8 cellular contexts compared by ENCODE assay signal in the genomic region with DNA sequence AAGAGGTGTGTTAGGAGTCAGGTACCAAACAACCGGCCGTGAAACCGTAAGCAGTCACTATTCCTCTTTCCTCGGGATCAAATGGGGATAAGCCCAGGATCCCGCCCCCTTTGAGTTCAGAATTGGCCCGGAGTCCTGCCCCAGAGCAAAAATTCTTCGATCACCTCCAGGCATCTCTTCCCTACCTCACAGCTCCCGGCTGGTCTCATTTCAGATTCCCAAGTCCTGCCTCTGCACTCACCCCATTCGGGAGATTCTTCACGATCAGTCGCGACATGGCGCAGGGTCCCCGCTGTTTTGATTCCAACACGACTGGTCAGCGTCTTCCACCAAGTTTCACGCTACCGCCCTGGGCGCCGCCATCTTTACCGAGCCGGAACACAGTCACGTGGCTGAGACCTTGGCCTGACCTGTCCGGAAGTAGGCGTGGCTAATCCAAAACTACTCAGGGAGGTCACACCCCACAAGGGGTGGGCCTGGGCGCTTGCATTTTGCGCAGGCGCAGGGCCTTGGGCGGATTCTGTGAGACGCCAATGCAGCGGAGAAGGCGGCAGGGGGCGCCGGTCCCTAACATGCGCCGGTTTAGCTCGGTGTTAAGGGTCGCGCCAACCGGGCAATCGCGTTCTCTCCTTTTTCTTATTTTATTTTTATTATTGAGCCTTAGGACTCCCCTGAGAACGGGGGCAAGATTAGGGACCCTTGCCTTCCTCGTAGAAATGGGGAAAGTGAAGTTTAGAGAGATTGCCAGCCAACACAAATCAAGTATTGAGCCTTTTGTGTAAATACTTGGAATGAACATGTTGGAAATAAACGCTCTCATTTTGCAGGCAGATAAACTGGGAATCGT. TPM values are rescaled to one million over a fixed set of nuclear protein-coding genes. Genes with fewer than 3 reads are reported as not detected.
A peak's percentile ranks its signal among the peaks of the same experiment; 100 is the strongest.
DNase-seq lines count a peak whose midpoint lies in the region; ATAC-seq and TF ChIP-seq lines count a peak whose summit lies in the region.

A gene with protein sequence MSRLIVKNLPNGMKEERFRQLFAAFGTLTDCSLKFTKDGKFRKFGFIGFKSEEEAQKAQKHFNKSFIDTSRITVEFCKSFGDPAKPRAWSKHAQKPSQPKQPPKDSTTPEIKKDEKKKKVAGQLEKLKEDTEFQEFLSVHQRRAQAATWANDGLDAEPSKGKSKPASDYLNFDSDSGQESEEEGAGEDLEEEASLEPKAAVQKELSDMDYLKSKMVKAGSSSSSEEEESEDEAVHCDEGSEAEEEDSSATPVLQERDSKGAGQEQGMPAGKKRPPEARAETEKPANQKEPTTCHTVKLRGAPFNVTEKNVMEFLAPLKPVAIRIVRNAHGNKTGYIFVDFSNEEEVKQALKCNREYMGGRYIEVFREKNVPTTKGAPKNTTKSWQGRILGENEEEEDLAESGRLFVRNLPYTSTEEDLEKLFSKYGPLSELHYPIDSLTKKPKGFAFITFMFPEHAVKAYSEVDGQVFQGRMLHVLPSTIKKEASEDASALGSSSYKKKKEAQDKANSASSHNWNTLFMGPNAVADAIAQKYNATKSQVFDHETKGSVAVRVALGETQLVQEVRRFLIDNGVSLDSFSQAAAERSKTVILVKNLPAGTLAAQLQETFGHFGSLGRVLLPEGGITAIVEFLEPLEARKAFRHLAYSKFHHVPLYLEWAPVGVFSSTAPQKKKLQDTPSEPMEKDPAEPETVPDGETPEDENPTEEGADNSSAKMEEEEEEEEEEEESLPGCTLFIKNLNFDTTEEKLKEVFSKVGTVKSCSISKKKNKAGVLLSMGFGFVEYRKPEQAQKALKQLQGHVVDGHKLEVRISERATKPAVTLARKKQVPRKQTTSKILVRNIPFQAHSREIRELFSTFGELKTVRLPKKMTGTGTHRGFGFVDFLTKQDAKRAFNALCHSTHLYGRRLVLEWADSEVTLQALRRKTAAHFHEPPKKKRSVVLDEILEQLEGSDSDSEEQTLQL (minus strand): TSS at position 375 of the 847 bp plus-strand sequence. CDS start 98 bp downstream, at position 277.

- H3K9ac ChIP-seq in fibroblast of lung (ENCODE audit: insufficient read depth, low read length), result peak within 1 kb of the TSS; percentile 66

- TF ChIP-seq CTCF in LNCaP clone FGC (IDR thresholded peaks at IDR 0.05; ENCODE audit: control insufficient read depth, extremely low read depth, insufficient read depth) (peak; percentile 93), RWPE1 (conservative IDR thresholded peaks at IDR 0.05; ENCODE audit: low read depth) (peak; percentile 93), fibroblast of lung (conservative IDR thresholded peaks at IDR 0.05 in 1 of 2, IDR thresholded peaks at IDR 0.05 in 1 of 2; ENCODE audit: low read depth in 1 of 2, low read length in 2 of 2) (peak; percentile 78 to 88)

- peak within 1 kb of the TSS; percentile 93 for H3K4me3 Mint-ChIP-seq in activated T-helper 17 cell treated with anti-CD3 and anti-CD28 coated beads, Interleukin-2, amount 50 U/mL, for 72 hours
- H3K4me3 Mint-ChIP-seq in naive thymus-derived CD4-positive, alpha-beta T cell, result peak within 1 kb of the TSS; percentile 94 to 100 (median 98)
- H3K4me3 Mint-ChIP-seq in stimulated activated naive B cell treated with anti-CD40 and anti-IgM and Interleukin-4, amounts not matched to agents 10 μg/mL and 1 μg/mL and 100 μg/mL, for 72 hours, result peak within 1 kb of the TSS; percentile 94 to 100

- CTCF ChIA-PET in RWPE1 (lab: Yijun Ruan, JAX), result interaction anchor here (0.6 to 1.7 kb wide), 14 partner anchors 9 to 525 kb away, joined by 3 to 11 read pairs (median 4); no protein-coding TSS in a partner anchor
- CTCF ChIA-PET in naive thymus-derived CD4-positive, alpha-beta T cell (lab: Charles Lee), result interaction anchor here (0.6 to 1.9 kb wide), 4 partner anchors 9 to 543 kb away, joined by 4 to 16 read pairs (median 6); no protein-coding TSS in a partner anchor

- peaks cover 3% of the 10 kb centered on the region for H3K36me3 ChIP-seq in fibroblast of lung (ENCODE audit: control insufficient read depth, insufficient read depth, low read length)
- peaks cover 7 to 19% (median 10%) of the 10 kb centered on the region in 3 experiments for H3K36me3 ChIP-seq in naive thymus-derived CD4-positive, alpha-beta T cell (ENCODE audit: control insufficient read depth in 2 of 3, insufficient read depth in 3 of 3, low read length in 3 of 3)

- no peaks in the 10 kb centered on the region for H3K9me3 Mint-ChIP-seq in activated T-helper 17 cell treated with anti-CD3 and anti-CD28 coated beads, Interleukin-2, amount 50 U/mL, for 72 hours
- peaks cover 0 to 2% (median 0%) of the 10 kb centered on the region in 11 donors for H3K9me3 Mint-ChIP-seq in naive thymus-derived CD4-positive, alpha-beta T cell
- no peaks in the 10 kb centered on the region for H3K9me3 Mint-ChIP-seq in stimulated activated naive B cell treated with anti-CD40 and anti-IgM and Interleukin-4, amounts not matched to agents 10 μg/mL and 1 μg/mL and 100 μg/mL, for 72 hours

- H2AFZ ChIP-seq in fibroblast of lung (ENCODE audit: low read length), result peak within 1 kb of the TSS; percentile 96

- ATAC-seq in activated T-helper 17 cell treated with anti-CD3 and anti-CD28 coated beads, Interleukin-2, amount 50 U/mL, for 72 hours (replicated peaks), result peak; percentile 73
- ATAC-seq in naive thymus-derived CD4-positive, alpha-beta T cell, result peak; percentile 99
- peak; percentile 88 to 95 for ATAC-seq in stimulated activated naive B cell treated with anti-CD40 and anti-IgM and Interleukin-4, amounts not matched to agents 10 μg/mL and 1 μg/mL and 100 μg/mL, for 72 hours (replicated peaks)

- no peaks in the 10 kb centered on the region for H4K20me1 ChIP-seq in fibroblast of lung (ENCODE audit: control insufficient read depth, extremely low read depth, insufficient read depth, low read length)

- H3K27me3 ChIP-seq in fibroblast of lung (ENCODE audit: control insufficient read depth, insufficient read depth, low read length), result peaks cover 4% of the 10 kb centered on the region
- H3K27me3 ChIP-seq in naive thymus-derived CD4-positive, alpha-beta T cell (ENCODE audit: control insufficient read depth in 2 of 2, insufficient read depth in 2 of 2, low read length in 2 of 2), result no peaks in the 10 kb centered on the region

- H3K4me1 Mint-ChIP-seq in activated T-helper 17 cell treated with anti-CD3 and anti-CD28 coated beads, Interleukin-2, amount 50 U/mL, for 72 hours, result peaks cover 37% of the 10 kb centered on the region
- peaks cover 38 to 72% (median 53%) of the 10 kb centered on the region in 7 donors for H3K4me1 Mint-ChIP-seq in naive thymus-derived CD4-positive, alpha-beta T cell
- peaks cover 50 to 60% of the 10 kb centered on the region in 2 donors for H3K4me1 Mint-ChIP-seq in stimulated activated naive B cell treated with anti-CD40 and anti-IgM and Interleukin-4, amounts not matched to agents 10 μg/mL and 1 μg/mL and 100 μg/mL, for 72 hours

- H3K27me3 Mint-ChIP-seq in activated T-helper 17 cell treated with anti-CD3 and anti-CD28 coated beads, Interleukin-2, amount 50 U/mL, for 72 hours, result no peaks in the 10 kb centered on the region
- H3K27me3 Mint-ChIP-seq in naive thymus-derived CD4-positive, alpha-beta T cell, result peaks cover 0 to 9% (median 0%) of the 10 kb centered on the region in 5 donors
- H3K27me3 Mint-ChIP-seq in stimulated activated naive B cell treated with anti-CD40 and anti-IgM and Interleukin-4, amounts not matched to agents 10 μg/mL and 1 μg/mL and 100 μg/mL, for 72 hours, result peaks cover 4 to 18% of the 10 kb centered on the region in 2 donors

- peak within 1 kb of the TSS; percentile 72 for H3K4me3 ChIP-seq in LNCaP clone FGC (ENCODE audit: low read depth, low read length)
- peak within 1 kb of the TSS; percentile 76 to 95 (median 91) for H3K4me3 ChIP-seq in fibroblast of lung (replicated peaks in 1 of 4; ENCODE audit: control extremely low read depth in 1 of 4, insufficient read depth in 1 of 4, low read depth in 3 of 4, low read length in 4 of 4)
- H3K4me3 ChIP-seq in naive thymus-derived CD4-positive, alpha-beta T cell (ENCODE audit: low read length), result peak within 1 kb of the TSS; percentile 88

- H3K9me3 ChIP-seq in fibroblast of lung (ENCODE audit: control insufficient read depth, insufficient read depth, low read depth, low read length), result no peaks in the 10 kb centered on the region
- H3K9me3 ChIP-seq in naive thymus-derived CD4-positive, alpha-beta T cell (ENCODE audit: control insufficient read depth in 2 of 3, low read length in 3 of 3), result no peaks in the 10 kb centered on the region

- peaks cover 50% of the 10 kb centered on the region for H3K36me3 Mint-ChIP-seq in activated T-helper 17 cell treated with anti-CD3 and anti-CD28 coated beads, Interleukin-2, amount 50 U/mL, for 72 hours (ENCODE audit: low read depth)
- H3K36me3 Mint-ChIP-seq in naive thymus-derived CD4-positive, alpha-beta T cell, result peaks cover 4 to 16% (median 8%) of the 10 kb centered on the region in 5 donors
- peaks cover 21 to 27% of the 10 kb centered on the region in 2 donors for H3K36me3 Mint-ChIP-seq in stimulated activated naive B cell treated with anti-CD40 and anti-IgM and Interleukin-4, amounts not matched to agents 10 μg/mL and 1 μg/mL and 100 μg/mL, for 72 hours

- peaks cover 3% of the 10 kb centered on the region for H3K4me1 ChIP-seq in fibroblast of lung (ENCODE audit: control insufficient read depth, extremely low read depth, insufficient read depth, low read length)
- H3K4me1 ChIP-seq in naive thymus-derived CD4-positive, alpha-beta T cell (ENCODE audit: control insufficient read depth in 2 of 2, insufficient read depth in 2 of 2, low read length in 2 of 2), result peaks cover 5% of the 10 kb centered on the region in 2 donors

- intact Hi-C loops in naive thymus-derived CD4-positive, alpha-beta T cell (cut with micrococcal nuclease), result loop anchor here (1.0 to 10.0 kb wide), 7 partner anchors 541 to 1951 kb away; a partner anchor contains a TSS

- DNase-seq in ELR (ENCODE audit: low read depth) (peak; percentile 98), H4 (ENCODE audit: low spot score) (peak; percentile 96), LNCaP clone FGC (ENCODE audit: low read depth) (peak; percentile 90), RWPE1 (ENCODE audit: low spot score) (peak; percentile 99), fibroblast of lung (ENCODE audit: low read depth in 2 of 2) (peak; percentile 93 to 98)
- DNase-seq in naive thymus-derived CD4-positive, alpha-beta T cell, result peak; percentile 94 to 98 (median 96)
- DNase-seq in stimulated activated naive B cell treated with anti-CD40 and anti-IgM and Interleukin-4, amounts not matched to agents 10 μg/mL and 1 μg/mL and 100 μg/mL, for 72 hours, result peak; percentile 97

- peak within 1 kb of the TSS; percentile 62 for H3K27ac ChIP-seq in RWPE1
- peak within 1 kb of the TSS; percentile 81 for H3K27ac ChIP-seq in fibroblast of lung (ENCODE audit: insufficient read depth, low read length)
- H3K27ac ChIP-seq in naive thymus-derived CD4-positive, alpha-beta T cell (ENCODE audit: low read depth, low read length), result peak within 1 kb of the TSS; percentile 54

- peak within 1 kb of the TSS; percentile 80 for H3K4me2 ChIP-seq in fibroblast of lung (ENCODE audit: extremely low read depth, insufficient read depth, low read length)

- POLR2A ChIA-PET in RWPE1 (lab: Yijun Ruan, JAX; ENCODE audit: low non-redundant PET), result no interaction called here
- POLR2A ChIA-PET in naive thymus-derived CD4-positive, alpha-beta T cell (lab: Charles Lee), result no interaction called here

- peak within 1 kb of the TSS; percentile 99 for H3K27ac Mint-ChIP-seq in activated T-helper 17 cell treated with anti-CD3 and anti-CD28 coated beads, Interleukin-2, amount 50 U/mL, for 72 hours
- H3K27ac Mint-ChIP-seq in naive thymus-derived CD4-positive, alpha-beta T cell, result peak within 1 kb of the TSS; percentile 92 to 98 (median 95)
- peak within 1 kb of the TSS; percentile 99 for H3K27ac Mint-ChIP-seq in stimulated activated naive B cell treated with anti-CD40 and anti-IgM and Interleukin-4, amounts not matched to agents 10 μg/mL and 1 μg/mL and 100 μg/mL, for 72 hours

- peaks cover 22% of the 10 kb centered on the region for H3K79me2 ChIP-seq in fibroblast of lung (ENCODE audit: control insufficient read depth, insufficient read depth, low read length)

RNA-seq across cellular contexts. Expression of the gene that starts here (rescaled TPM):
- 9.5 and 10.8 TPM in 2 replicates for total RNA-seq in H4 (2014; rRNA removed; shearing (Covaris generic))
- 10 to 100 TPM; 66.7 to 73.3 TPM for total RNA-seq in activated T-helper 17 cell treated with anti-CD3 and anti-CD28 coated beads, Interleukin-2, amount 50 U/mL, for 72 hours
- total RNA-seq in fibroblast of lung, result 15.4 and 16.5 TPM in 2 replicates
- 10.5 and 17.0 TPM in 2 replicates for polyA plus RNA-seq in fibroblast of lung
- polyA plus RNA-seq in fibroblast of lung (2012), result 12.4 and 20.0 TPM in 2 replicates
- polyA minus RNA-seq in fibroblast of lung (ENCODE audit: low replicate concordance), result 8.6 and 21.1 TPM in 2 replicates
- 100 to 1,000 TPM in 1 of 5 experiments, 10 to 100 TPM in 4; 45.8 to 108 (median 67.3) TPM for total RNA-seq in naive thymus-derived CD4-positive, alpha-beta T cell
- 10 to 100 TPM; 10.8 to 19.3 TPM for polyA plus RNA-seq in naive thymus-derived CD4-positive, alpha-beta T cell

Comparison
In these comparisons a context has a peak if more than half of its experiments do, and no peak if none do; other contexts are left out.
1. Peak in every context shown above with its lines: DNase-seq, ATAC-seq, H3K4me3 ChIP-seq and H3K27ac ChIP-seq.